In the genomic region with DNA sequence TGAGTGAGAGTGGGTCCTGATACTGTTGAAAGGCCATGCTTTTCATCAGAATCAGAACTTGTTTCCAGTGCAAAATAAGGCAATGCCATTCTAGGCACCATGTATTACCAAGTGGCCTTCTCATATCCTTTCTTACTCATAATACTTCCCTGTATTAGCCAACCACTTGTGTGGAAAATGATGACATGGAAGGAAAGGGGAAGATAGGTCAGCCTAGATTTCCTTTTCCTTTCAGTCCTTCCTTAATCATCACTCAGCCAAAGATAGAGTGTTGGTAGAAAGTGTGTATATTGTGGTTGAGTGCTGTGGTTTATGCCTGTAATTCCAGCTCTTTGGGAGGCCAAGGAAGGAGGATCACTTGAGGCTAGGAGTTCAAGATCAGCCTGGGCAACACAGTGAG, we compare ENCODE assay signal across 19 cellular contexts.
"Had no signal": no experiment of that assay in that cellular context is flagged by ENCODE, and none has a peak within 500 bp of the region (broad histone marks: within the 10 kb centered on the region; RNA-seq: fewer than 3 reads in every experiment).

No MANE protein-coding gene starts in this region.

- H3K27ac Mint-ChIP-seq: activated naive CD4-positive, alpha-beta T cell treated with anti-CD3 and anti-CD28 coated beads, Interleukin-2, amount 50 U/mL, for 72 hours had no signal

- DNase-seq: activated CD4-positive, CD25-positive, alpha-beta regulatory T cell treated with anti-CD3 and anti-CD28 coated beads, Interleukin-2, amount 50 U/mL, for 72 hours; activated effector memory CD4-positive, alpha-beta T cell treated with anti-CD3 and anti-CD28 coated beads, Interleukin-2, amount 50 U/mL, for 16 hours; activated T-cell treated with anti-CD3 and anti-CD28 coated beads, Interleukin-2, amount 50 U/mL, for 4 hours; amygdala; body of pancreas; central memory CD4-positive, alpha-beta T cell; colonic mucosa; foreskin melanocyte; left colon; lower lobe of right lung; midbrain; pancreas; stimulated activated CD4-positive, alpha-beta T cell treated with anti-CD3 and anti-CD28 coated beads, Interleukin-1b, Interleukin-23, amount 100 ng/mL, for 48 hours; upper lobe of right lung had no signal

- ATAC-seq: body of pancreas, left colon, lower lobe of right lung, pancreas, sciatic nerve, upper lobe of right lung had no signal

- FAIRE-seq: endometrium, pancreas had no signal

- H3K27me3 ChIP-seq: body of pancreas, colonic mucosa, pancreas, upper lobe of right lung had no signal

- H3K36me3 Mint-ChIP-seq: activated naive CD4-positive, alpha-beta T cell treated with anti-CD3 and anti-CD28 coated beads, Interleukin-2, amount 50 U/mL, for 72 hours had no signal

- H3K4me3 Mint-ChIP-seq: activated T-cell treated with anti-CD3 and anti-CD28 coated beads, Interleukin-2, amount 50 U/mL, for 4 hours; T-helper 2 cell treated with Interferon-gamma antibody and Interleukin-4, amounts not matched to agents 5 μg/mL and 100 μg/mL, for 36 hours had no signal

- H3K4me3 ChIP-seq: body of pancreas, colonic mucosa, lower lobe of right lung, pancreas, thoracic aorta, upper lobe of right lung had no signal

- H3K36me3 ChIP-seq: colonic mucosa, lower lobe of right lung, pancreas, thoracic aorta, upper lobe of right lung had no signal
